In the genomic region with DNA sequence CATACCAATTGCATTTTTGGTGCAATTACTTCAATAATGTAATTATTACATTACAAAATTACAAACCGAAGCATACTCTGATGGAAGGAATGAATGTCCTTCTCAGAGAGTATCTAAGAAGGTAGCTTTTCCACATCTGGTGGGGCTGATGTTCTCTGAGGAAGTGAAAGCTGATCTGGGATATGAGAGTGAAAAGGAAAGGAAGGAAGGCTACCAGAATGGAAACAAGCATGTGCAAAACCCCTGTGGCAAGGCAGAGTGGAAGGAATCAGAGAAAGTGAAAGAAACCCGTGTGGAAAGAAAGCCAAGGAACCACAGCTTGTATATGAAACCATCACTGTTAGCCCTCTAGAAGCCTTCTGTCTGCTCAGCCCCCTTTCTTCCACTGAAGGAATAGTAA, we compare ENCODE assay signal across 28 cellular contexts.
"Had no signal": no experiment of that assay in that cellular context is flagged by ENCODE, and none has a peak within 500 bp of the region (broad histone marks: within the 10 kb centered on the region; RNA-seq: fewer than 3 reads in every experiment).

No MANE protein-coding gene starts in this region.

- H3K4me1 ChIP-seq: adrenal gland, body of pancreas had no signal

- DNase-seq: activated CD4-positive, alpha-beta memory T cell treated with anti-CD3 and anti-CD28 coated beads for 36 hours; activated CD4-positive, alpha-beta T cell treated with anti-CD3 and anti-CD28 coated beads for 36 hours; activated CD4-positive, alpha-beta T cell treated with anti-CD3 and anti-CD28 coated beads, Interleukin-2, amount 10 ng/mL, durations not matched to agents 24 days and 14 days; activated CD4-positive, CD25-positive, alpha-beta regulatory T cell; activated CD4-positive, CD25-positive, alpha-beta regulatory T cell treated with anti-CD3 and anti-CD28 coated beads, Interleukin-2, amount 50 U/mL, for 72 hours; activated CD8-positive, alpha-beta memory T cell treated with anti-CD3 and anti-CD28 coated beads, Interleukin-2, amount 10 ng/mL, durations not matched to agents 7 days and 5 days; activated CD8-positive, alpha-beta memory T cell treated with anti-CD3 and anti-CD28 coated beads, Interleukin-2, amount 50 U/mL, for 4 hours; activated CD8-positive, alpha-beta T cell treated with anti-CD3 and anti-CD28 coated beads, Interleukin-2, amount 10 ng/mL, durations not matched to agents 7 days and 5 days; activated gamma-delta T cell; activated naive CD4-positive, alpha-beta T cell; activated naive CD4-positive, alpha-beta T cell treated with anti-CD3 and anti-CD28 coated beads, Interleukin-2, amount 10 ng/mL, durations not matched to agents 7 days and 5 days; activated T-cell treated with anti-CD3 and anti-CD28 coated beads, Interleukin-2, amount 50 U/mL, for 1 hour; activated T-cell treated with anti-CD3 and anti-CD28 coated beads, Interleukin-2, amount 50 U/mL, for 48 hours; adrenal gland; amygdala; aorta; body of pancreas; caudate nucleus; cortex of kidney; dermis blood vessel endothelial cell; effector CD4-positive, alpha-beta T cell; foreskin fibroblast; head of caudate nucleus; T-helper 1 cell; T-helper 17 cell; T1000 had no signal

- H3K9me3 ChIP-seq: adrenal gland, body of pancreas had no signal

- H3K4me3 ChIP-seq: adrenal gland, body of pancreas had no signal

- ATAC-seq: activated CD4-positive, alpha-beta T cell treated with anti-CD3 and anti-CD28 coated beads for 36 hours; activated CD8-positive, alpha-beta memory T cell treated with anti-CD3 and anti-CD28 coated beads, Interleukin-2, amount 10 ng/mL, durations not matched to agents 7 days and 5 days; activated CD8-positive, alpha-beta T cell treated with anti-CD3 and anti-CD28 coated beads, Interleukin-2, amount 10 ng/mL, durations not matched to agents 7 days and 5 days; activated naive CD4-positive, alpha-beta T cell treated with anti-CD3 and anti-CD28 coated beads, Interleukin-2, amount 50 U/mL, for 72 hours; body of pancreas; esophagus mucosa; T-helper 17 cell had no signal

- H3K27me3 ChIP-seq: adrenal gland, body of pancreas had no signal

- H3K27ac ChIP-seq: adrenal gland, body of pancreas had no signal

- H3K36me3 ChIP-seq: adrenal gland had no signal
